Comparison of ENCODE assay signal across 17 cellular contexts in genomic region chr14:67555518-67556090, GRCh38.
"Had no signal": no experiment of that assay in that cellular context is flagged by ENCODE, and none has a peak within 500 bp of the region (broad histone marks: within the 10 kb centered on the region; RNA-seq: fewer than 3 reads in every experiment).

No MANE protein-coding gene starts in this region.

- H3K9me3 Mint-ChIP-seq: activated T-cell treated with anti-CD3 and anti-CD28 coated beads, Interleukin-2, amount 50 U/mL, for 72 hours; dendritic cell treated with granulocyte-macrophage colony-stimulating factor and Interleukin-4, amounts not matched to agents 40 ng/mL and 50 ng/mL, for 4 days; nephron; stimulated activated naive B cell treated with anti-CD40 and anti-IgM and Interleukin-4, amounts not matched to agents 10 μg/mL and 1 μg/mL and 100 μg/mL, for 72 hours had no signal

- H3K36me3 ChIP-seq: ascending aorta, breast epithelium, heart right ventricle, left ventricle myocardium inferior, WERI-Rb-1 had no signal

- H3K9me3 ChIP-seq: ascending aorta, breast epithelium, esophagus muscularis mucosa, heart right ventricle, left ventricle myocardium inferior had no signal

- H3K4me1 Mint-ChIP-seq: nephron had no signal

- H3K27ac ChIP-seq: ascending aorta, breast epithelium, esophagus muscularis mucosa, heart right ventricle, left ventricle myocardium inferior, WERI-Rb-1 had no signal

- H3K27me3 ChIP-seq: ascending aorta, breast epithelium, esophagus muscularis mucosa, heart right ventricle had no signal

- H3K27ac Mint-ChIP-seq: activated T-cell treated with anti-CD3 and anti-CD28 coated beads, Interleukin-2, amount 50 U/mL, for 72 hours; dendritic cell treated with granulocyte-macrophage colony-stimulating factor and Interleukin-4, amounts not matched to agents 40 ng/mL and 50 ng/mL, for 4 days; nephron; stimulated activated naive B cell treated with anti-CD40 and anti-IgM and Interleukin-4, amounts not matched to agents 10 μg/mL and 1 μg/mL and 100 μg/mL, for 72 hours; T-helper 17 cell had no signal

- H3K4me3 Mint-ChIP-seq: activated T-cell treated with anti-CD3 and anti-CD28 coated beads, Interleukin-2, amount 50 U/mL, for 72 hours; dendritic cell treated with granulocyte-macrophage colony-stimulating factor and Interleukin-4, amounts not matched to agents 40 ng/mL and 50 ng/mL, for 4 days; nephron; stimulated activated naive B cell treated with anti-CD40 and anti-IgM and Interleukin-4, amounts not matched to agents 10 μg/mL and 1 μg/mL and 100 μg/mL, for 72 hours; T-helper 17 cell had no signal

- H3K36me3 Mint-ChIP-seq: stimulated activated naive B cell treated with anti-CD40 and anti-IgM and Interleukin-4, amounts not matched to agents 10 μg/mL and 1 μg/mL and 100 μg/mL, for 72 hours had no signal

- DNase-seq: activated CD4-positive, alpha-beta T cell treated with anti-CD3 and anti-CD28 coated beads for 1 hour; activated effector memory CD4-positive, alpha-beta T cell treated with anti-CD3 and anti-CD28 coated beads, Interleukin-2, amount 50 U/mL, for 16 hours; activated naive CD4-positive, alpha-beta T cell treated with anti-CD3 and anti-CD28 coated beads, Interleukin-2, amount 50 U/mL, for 16 hours; activated T-cell treated with anti-CD3 and anti-CD28 coated beads, Interleukin-2, amount 50 U/mL, for 72 hours; effector memory CD4-positive, alpha-beta T cell; heart right ventricle; left ventricle myocardium inferior; stimulated activated naive B cell treated with anti-CD40 and anti-IgM and Interleukin-4, amounts not matched to agents 10 μg/mL and 1 μg/mL and 100 μg/mL, for 72 hours; T-helper 17 cell; trophoblast cell; WERI-Rb-1 had no signal

- FAIRE-seq: endothelial cell of umbilical vein had no signal

- ATAC-seq: activated T-cell treated with anti-CD3 and anti-CD28 coated beads, Interleukin-2, amount 50 U/mL, for 72 hours; heart right ventricle; stimulated activated naive B cell treated with anti-CD40 and anti-IgM and Interleukin-4, amounts not matched to agents 10 μg/mL and 1 μg/mL and 100 μg/mL, for 72 hours; T-helper 17 cell had no signal

- H3K4me1 ChIP-seq: ascending aorta, breast epithelium, esophagus muscularis mucosa, heart right ventricle, left ventricle myocardium inferior had no signal

- H3K4me3 ChIP-seq: ascending aorta, breast epithelium, esophagus muscularis mucosa, heart right ventricle, left ventricle myocardium inferior had no signal
